Comparison of ENCODE assay signal across 25 cellular contexts in genomic region chr19:292281-292884, GRCh38. TPM values are rescaled to one million over a fixed set of nuclear protein-coding genes. Genes with fewer than 3 reads are reported as not detected.
DNase-seq lines count a peak whose midpoint lies in the region; ATAC-seq and TF ChIP-seq lines count a peak whose summit lies in the region.
"Had no signal": no experiment of that assay in that cellular context is flagged by ENCODE, and none has a peak within 500 bp of the region (broad histone marks: within the 10 kb centered on the region; RNA-seq: fewer than 3 reads in every experiment).

No MANE protein-coding gene starts in this region.

- no peak overlapping the region for H3K27ac ChIP-seq in GM23338 (ENCODE audit: low read depth)
- H3K27ac ChIP-seq in RWPE1, result peak overlapping the region; percentile 52; the same call in 1 of the 2 replicates
- peak overlapping the region in 1 of 5 donors; percentile 81 for H3K27ac ChIP-seq in stomach
- H3K27ac ChIP-seq in CD4-positive, alpha-beta memory T cell (ENCODE audit: low read depth, low read length), result no peak overlapping the region
- H3K27ac ChIP-seq: left ventricle myocardium inferior, sigmoid colon, tibial artery had no signal

- peaks cover 13% of the 10 kb centered on the region for H3K79me2 ChIP-seq in GM23338 (replicated peaks; ENCODE audit: insufficient read depth)

- H3K4me1 ChIP-seq in GM23338 (ENCODE audit: insufficient read depth) (peaks cover 30% of the 10 kb centered on the region), stomach (peaks cover 34 to 64% (median 53%) of the 10 kb centered on the region in 4 donors)
- peaks cover 24% of the 10 kb centered on the region for H3K4me1 ChIP-seq in CD4-positive, alpha-beta memory T cell (ENCODE audit: insufficient read depth, low read length)

- ATAC-seq in GM23338 (no peak), HG02840 (IDR thresholded peaks at IDR 0.05; ENCODE audit: low FRiP score, unreplicated experiment) (no peak)
- ATAC-seq: activated naive CD8-positive, alpha-beta T cell treated with anti-CD3 and anti-CD28 coated beads, Interleukin-2, amount 50 U/mL, for 24 hours; activated T-helper 17 cell treated with anti-CD3 and anti-CD28 coated beads, Interleukin-2, amount 50 U/mL, for 72 hours; esophagus mucosa; gastroesophageal sphincter; natural killer cell treated with Interleukin-12 subunit alpha and Interleukin-12 subunit beta and Interleukin-15 and Interleukin-18, amount 100 ng/mL, for 72 hours; stimulated activated naive CD8-positive, alpha-beta T cell treated with anti-CD3 and anti-CD28 coated beads, Interleukin-15, Interleukin-2, amounts not matched to agents 100 U/mL and 50 U/mL, for 24 hours; WTC11 had no signal

- POLR2A ChIA-PET in RWPE1 (lab: Yijun Ruan, JAX; ENCODE audit: low non-redundant PET), result no interaction called here
- POLR2A ChIA-PET in CD4-positive, alpha-beta memory T cell (lab: Charles Lee; ENCODE audit: partially characterized antibody), result no interaction called here

- TF ChIP-seq EP300 in stomach (IDR thresholded peaks at IDR 0.05), result no peak

- H3K4me1 Mint-ChIP-seq in GM23338, result peaks cover 47% of the 10 kb centered on the region
- H3K4me1 Mint-ChIP-seq in immature natural killer cell, result peaks cover 0 to 12% of the 10 kb centered on the region in 2 donors
- H3K4me1 Mint-ChIP-seq in CD4-positive, alpha-beta memory T cell, result peaks cover 7 to 26% (median 17%) of the 10 kb centered on the region in 4 donors
- H3K4me1 Mint-ChIP-seq: activated T-helper 17 cell treated with anti-CD3 and anti-CD28 coated beads, Interleukin-2, amount 50 U/mL, for 72 hours had no signal

- H3F3A ChIP-seq in GM23338 (replicated peaks; ENCODE audit: low read depth), result peaks cover 10% of the 10 kb centered on the region

- H3K36me3 Mint-ChIP-seq in GM23338 (ENCODE audit: low read depth) (peaks cover 28% of the 10 kb centered on the region), immature natural killer cell (no peaks in the 10 kb centered on the region)
- no peaks in the 10 kb centered on the region for H3K36me3 Mint-ChIP-seq in CD4-positive, alpha-beta memory T cell
- H3K36me3 Mint-ChIP-seq: natural killer cell treated with Interleukin-12 subunit alpha and Interleukin-12 subunit beta and Interleukin-15 and Interleukin-18, amount 100 ng/mL, for 72 hours had no signal

- H4K20me1 ChIP-seq in GM23338 (replicated peaks; ENCODE audit: insufficient read depth), result no peaks in the 10 kb centered on the region

- CTCF ChIA-PET in RWPE1 (lab: Yijun Ruan, JAX), result interaction anchor here (0.5 kb wide), 1 partner anchor 128 kb away, joined by 4 read pairs; no protein-coding TSS in a partner anchor
- CTCF ChIA-PET in CD4-positive, alpha-beta memory T cell (lab: Charles Lee; ENCODE audit: partially characterized antibody), result no interaction called here

- no peaks in the 10 kb centered on the region for H3K9me2 ChIP-seq in GM23338 (ENCODE audit: insufficient read depth)

- H3K9me3 Mint-ChIP-seq in GM23338 (peaks cover 28% of the 10 kb centered on the region), immature natural killer cell (peaks cover 0 to 2% (median 0%) of the 10 kb centered on the region in 6 donors)
- H3K9me3 Mint-ChIP-seq in CD4-positive, alpha-beta memory T cell, result peaks cover 0 to 2% (median 0%) of the 10 kb centered on the region in 8 donors
- H3K9me3 Mint-ChIP-seq: activated naive CD8-positive, alpha-beta T cell treated with anti-CD3 and anti-CD28 coated beads, Interleukin-2, amount 50 U/mL, for 24 hours; activated T-helper 17 cell treated with anti-CD3 and anti-CD28 coated beads, Interleukin-2, amount 50 U/mL, for 72 hours; natural killer cell treated with Interleukin-12 subunit alpha and Interleukin-12 subunit beta and Interleukin-15 and Interleukin-18, amount 100 ng/mL, for 72 hours; WTC11 had no signal

- H3K36me3 ChIP-seq in GM23338 (ENCODE audit: insufficient read depth), result peaks cover 1% of the 10 kb centered on the region; the same call in 1 of the 2 replicates
- peaks cover 0 to 5% (median 4%) of the 10 kb centered on the region in 4 donors for H3K36me3 ChIP-seq in stomach
- no peaks in the 10 kb centered on the region for H3K36me3 ChIP-seq in CD4-positive, alpha-beta memory T cell (ENCODE audit: insufficient read depth, low read length)
- H3K36me3 ChIP-seq: gastroesophageal sphincter, left ventricle myocardium inferior, sigmoid colon had no signal

- no peak overlapping the region for H3K4me2 ChIP-seq in GM23338

- H3K27me3 Mint-ChIP-seq in GM23338 (ENCODE audit: insufficient read depth, low read depth, poor library complexity) (peaks cover 28% of the 10 kb centered on the region), immature natural killer cell (ENCODE audit: low read depth in 3 of 3) (peaks cover 6 to 19% (median 18%) of the 10 kb centered on the region in 3 donors)
- H3K27me3 Mint-ChIP-seq in CD4-positive, alpha-beta memory T cell, result peaks cover 33 to 41% of the 10 kb centered on the region in 2 donors

- 79 to 89% (median 86%) methylated on average over 13 to 15 of the region's 15 CpGs for WGBS in stomach, 5 donors

- H2AFZ ChIP-seq in GM23338, result no peak overlapping the region

- H3K27me3 ChIP-seq in GM23338 (ENCODE audit: insufficient read depth) (peaks cover 12% of the 10 kb centered on the region), stomach (peaks cover 0 to 58% (median 31%) of the 10 kb centered on the region in 3 donors)
- peaks cover 16% of the 10 kb centered on the region for H3K27me3 ChIP-seq in CD4-positive, alpha-beta memory T cell (ENCODE audit: insufficient read depth, low read length)

- TF ChIP-seq CTCF in GM23338 (conservative IDR thresholded peaks at IDR 0.05; ENCODE audit: low read depth in 2 of 2) (no peak), RWPE1 (conservative IDR thresholded peaks at IDR 0.05; ENCODE audit: low read depth) (no peak), stomach (IDR thresholded peaks at IDR 0.05) (no peak)

- H3K4me3 ChIP-seq in GM23338 (no peak overlapping the region; the same call in 1 of the 2 replicates), stomach (no peak overlapping the region)
- no peak overlapping the region for H3K4me3 ChIP-seq in CD4-positive, alpha-beta memory T cell (ENCODE audit: low read length in 2 of 2)
- H3K4me3 ChIP-seq: tibial artery had no signal

- DNase-seq in GM23338 (ENCODE audit: low spot score), result no peak
- no peak for DNase-seq in RWPE1 (ENCODE audit: low spot score)
- no peak for DNase-seq in immature natural killer cell
- peak; percentile 18 for DNase-seq in stomach
- DNase-seq in activated CD4-positive, alpha-beta T cell treated with anti-CD3 and anti-CD28 coated beads, Interleukin-2, amount 50 U/mL, for 48 hours, result no peak
- DNase-seq in CD4-positive, alpha-beta memory T cell, result no peak
- DNase-seq: activated CD8-positive, alpha-beta memory T cell treated with anti-CD3 and anti-CD28 coated beads, Interleukin-2, amount 50 U/mL, for 48 hours; activated naive CD8-positive, alpha-beta T cell treated with anti-CD3 and anti-CD28 coated beads, Interleukin-2, amount 50 U/mL, for 24 hours; DMS79 treated with DMSO at 0.1 percent for 48 hours; effector memory CD4-positive, alpha-beta T cell; hippocampal formation; left ventricle myocardium inferior; NCI-H1417; NCI-H2081; NCI-H748 treated with DMSO at 0.1 percent for 48 hours; stimulated activated naive CD8-positive, alpha-beta T cell treated with anti-CD3 and anti-CD28 coated beads, Interleukin-15, Interleukin-2, amounts not matched to agents 100 U/mL and 50 U/mL, for 24 hours; tibial artery had no signal

- no peaks in the 10 kb centered on the region for H3K9me3 ChIP-seq in stomach
- no peaks in the 10 kb centered on the region for H3K9me3 ChIP-seq in CD4-positive, alpha-beta memory T cell (ENCODE audit: control insufficient read depth in 1 of 2, low read length in 2 of 2)
- H3K9me3 ChIP-seq: gastroesophageal sphincter, left ventricle myocardium inferior, sigmoid colon, tibial artery had no signal

- intact Hi-C loops in stomach (cut with DNase I; ENCODE audit: low total_unique reads), result no loop called here
- intact Hi-C loops in CD4-positive, alpha-beta memory T cell (cut with micrococcal nuclease), result no loop called here

- TF ChIP-seq POLR2A in stomach (IDR thresholded peaks at IDR 0.05), result no peak

- H3K4me3 Mint-ChIP-seq in GM23338 (peak overlapping the region; percentile 12; the same call in 1 of the 3 replicates), immature natural killer cell (peak overlapping the region in 3 of 5 donors; percentile 12 to 46 (median 32))
- H3K4me3 Mint-ChIP-seq in CD4-positive, alpha-beta memory T cell, result peak overlapping the region in 2 of 8 donors; percentile 3 to 8
- H3K4me3 Mint-ChIP-seq: activated naive CD8-positive, alpha-beta T cell treated with anti-CD3 and anti-CD28 coated beads, Interleukin-2, amount 50 U/mL, for 24 hours; activated T-helper 17 cell treated with anti-CD3 and anti-CD28 coated beads, Interleukin-2, amount 50 U/mL, for 72 hours; natural killer cell treated with Interleukin-12 subunit alpha and Interleukin-12 subunit beta and Interleukin-15 and Interleukin-18, amount 100 ng/mL, for 72 hours; WTC11 had no signal

- H3K27ac Mint-ChIP-seq in GM23338 (no peak overlapping the region), immature natural killer cell (no peak overlapping the region)
- no peak overlapping the region for H3K27ac Mint-ChIP-seq in CD4-positive, alpha-beta memory T cell
- H3K27ac Mint-ChIP-seq: activated naive CD8-positive, alpha-beta T cell treated with anti-CD3 and anti-CD28 coated beads, Interleukin-2, amount 50 U/mL, for 24 hours; activated T-helper 17 cell treated with anti-CD3 and anti-CD28 coated beads, Interleukin-2, amount 50 U/mL, for 72 hours; H9; natural killer cell treated with Interleukin-12 subunit alpha and Interleukin-12 subunit beta and Interleukin-15 and Interleukin-18, amount 100 ng/mL, for 72 hours; WTC11 had no signal

TF ChIP-seq in GM23338, 12 proteins besides CTCF, POLR2A, EP300 and RAD21 (continues in another document):
- TF ChIP-seq CREB1 (CRISPR knock-in tag; IDR thresholded peaks at IDR 0.05; ENCODE audit: low read depth) (no peak), NANOG (IDR thresholded peaks at IDR 0.05; ENCODE audit: borderline replicate concordance) (no peak), STAT1 (IDR thresholded peaks at IDR 0.05; ENCODE audit: unreplicated experiment) (no peak)

RNA-seq across cellular contexts. Expression of gene PLPP2, which starts 1.2 kb away (rescaled TPM):
- total RNA-seq in GM23338 (2014; rRNA removed; shearing (Covaris generic)), result 75.8 and 82.6 TPM in 2 replicates
- polyA plus RNA-seq in GM23338 (2016; fragmentation: Nextera tagmentation; extraction: Ambion mirVana) (52.9 and 58.3 TPM in 2 replicates), immature natural killer cell (under 1 TPM in 1 of 3 donors, not detected in 2; 0.33 TPM), stomach (10 to 100 TPM; 22.5 to 55.7 (median 28.4) TPM)
- 100 to 1,000 TPM in 1 of 5 donors, 10 to 100 TPM in 4; 22.2 to 228 (median 46.4) TPM for total RNA-seq in stomach
- total RNA-seq in CD4-positive, alpha-beta memory T cell, result under 1 TPM; 0.44 to 0.70 TPM
- polyA plus RNA-seq in CD4-positive, alpha-beta memory T cell, result 1 to 10 TPM in 1 of 2 donors, not detected in 1; 1.3 TPM
- total RNA-seq: left ventricle myocardium inferior had no signal

RNA-seq across cellular contexts. Expression of gene MIER2, which starts 52.2 kb away (rescaled TPM):
- total RNA-seq in GM23338 (2014; rRNA removed; shearing (Covaris generic)), result 37.9 and 41.3 TPM in 2 replicates
- polyA plus RNA-seq in GM23338 (2016; fragmentation: Nextera tagmentation; extraction: Ambion mirVana) (30.2 and 34.0 TPM in 2 replicates), immature natural killer cell (1 to 10 TPM; 2.0 to 5.8 (median 4.9) TPM), stomach (10 to 100 TPM in 2 of 3 donors, 1 to 10 TPM in 1; 8.4 to 13.4 (median 12.1) TPM)
- total RNA-seq in stomach, result 10 to 100 TPM in 4 of 5 donors, 1 to 10 TPM in 1; 5.8 to 29.6 (median 13.6) TPM
- total RNA-seq in CD4-positive, alpha-beta memory T cell, result 10 to 100 TPM; 17.5 to 18.2 TPM
- polyA plus RNA-seq in CD4-positive, alpha-beta memory T cell, result 1 to 10 TPM; 1.1 to 7.8 TPM

Comparison
In these comparisons a context has a peak if more than half of its experiments do, and no peak if none do; other contexts are left out.
1. RNA of gene PLPP2, which starts 1.2 kb away (polyA plus RNA-seq): 52.9 to 58.3 TPM in GM23338 and 22.5 to 55.7 TPM in stomach; 1.3 TPM in CD4-positive, alpha-beta memory T cell and 0.33 TPM in immature natural killer cell; every median in the first group is over 10 times any median in the second.